Comparison of ENCODE assay signal across 9 cellular contexts in the genomic region with DNA sequence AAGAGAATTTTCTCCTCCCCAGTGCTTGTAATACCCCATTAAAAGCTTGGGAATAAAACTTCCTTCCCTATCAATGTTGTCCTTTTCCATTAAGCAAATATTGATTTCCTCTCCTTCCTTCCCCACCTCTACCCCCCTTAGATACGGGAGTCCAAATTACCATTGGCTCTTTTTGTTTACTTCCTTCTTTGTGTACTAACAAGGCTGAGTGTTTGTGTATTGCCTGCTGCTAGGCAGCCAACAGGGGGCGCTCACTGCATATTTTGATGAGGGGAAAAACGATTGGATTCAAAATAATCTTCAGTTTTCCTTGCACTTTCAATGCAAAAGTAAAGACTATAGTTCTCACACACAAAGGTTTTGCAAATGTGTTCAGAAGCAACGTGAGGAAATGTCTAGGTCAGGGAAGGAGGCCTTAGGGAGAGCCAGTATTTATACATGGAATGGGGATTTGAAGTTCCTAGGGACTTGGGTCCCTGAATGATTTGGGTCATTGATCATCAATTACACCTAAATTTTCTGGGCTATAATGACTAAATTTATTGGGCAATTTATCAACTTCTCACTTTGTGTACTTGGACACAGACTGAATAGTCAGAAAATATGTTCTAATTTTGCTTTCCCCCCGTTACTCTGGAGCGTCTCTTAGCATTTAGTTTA. TPM values are rescaled to one million over a fixed set of nuclear protein-coding genes. Genes with fewer than 3 reads are reported as not detected.
A peak's percentile ranks its signal among the peaks of the same experiment; 100 is the strongest.
DNase-seq lines count a peak whose midpoint lies in the region; ATAC-seq, FAIRE-seq and TF ChIP-seq lines count a peak whose summit lies in the region.
"Had no signal": no experiment of that assay in that cellular context is flagged by ENCODE, and none has a peak within 500 bp of the region (broad histone marks: within the 10 kb centered on the region; RNA-seq: fewer than 3 reads in every experiment).

No MANE protein-coding gene starts in this region.

- peak overlapping the region; percentile 28 for H2AFZ ChIP-seq in KMS-11 (ENCODE audit: low read depth)

- no peak for FAIRE-seq in small intestine (lab: Jason Lieb, UNC)

- peak; percentile 99 for TF ChIP-seq CTCF in KMS-11 (conservative IDR thresholded peaks at IDR 0.05; ENCODE audit: low read depth, low read length)

- H3K4me3 Mint-ChIP-seq in activated naive CD8-positive, alpha-beta T cell treated with anti-CD3 and anti-CD28 coated beads, Interleukin-2, amount 50 U/mL, for 24 hours = no peak overlapping the region
- no peak overlapping the region for H3K4me3 Mint-ChIP-seq in stimulated activated naive B cell treated with anti-CD40 and anti-IgM and Interleukin-4, amounts not matched to agents 10 μg/mL and 1 μg/mL and 100 μg/mL, for 72 hours

- H3K36me3 ChIP-seq in KMS-11 (ENCODE audit: insufficient read depth) (no peaks in the 10 kb centered on the region), small intestine (ENCODE audit: control insufficient read depth in 2 of 2, insufficient read depth in 2 of 2, low read length in 2 of 2) (no peaks in the 10 kb centered on the region)

- no peaks in the 10 kb centered on the region for H3K9me3 ChIP-seq in small intestine (ENCODE audit: control insufficient read depth, low read depth)

- ATAC-seq in GM21515 (IDR thresholded peaks at IDR 0.05; ENCODE audit: unreplicated experiment) = peak; percentile 93
- ATAC-seq in activated naive CD8-positive, alpha-beta T cell treated with anti-CD3 and anti-CD28 coated beads, Interleukin-2, amount 50 U/mL, for 24 hours = no peak
- ATAC-seq in stimulated activated naive B cell treated with anti-CD40 and anti-IgM and Interleukin-4, amounts not matched to agents 10 μg/mL and 1 μg/mL and 100 μg/mL, for 72 hours (replicated peaks) = no peak

- peaks cover 7% of the 10 kb centered on the region for H3K27me3 Mint-ChIP-seq in activated naive CD8-positive, alpha-beta T cell treated with anti-CD3 and anti-CD28 coated beads, Interleukin-2, amount 50 U/mL, for 24 hours
- H3K27me3 Mint-ChIP-seq in stimulated activated naive B cell treated with anti-CD40 and anti-IgM and Interleukin-4, amounts not matched to agents 10 μg/mL and 1 μg/mL and 100 μg/mL, for 72 hours = peaks cover 0 to 4% of the 10 kb centered on the region in 2 donors

- H4K20me1 ChIP-seq in KMS-11 (ENCODE audit: insufficient read depth) = no peaks in the 10 kb centered on the region

- H3K4me2 ChIP-seq in KMS-11 = no peak overlapping the region

- DNase-seq in DMS79 (lab: John Stamatoyannopoulos, UW) (peak; percentile 3), RPMI7951 (ENCODE audit: low read depth) (peak; percentile 46), hepatic stellate cell (ENCODE audit: low spot score) (peak; percentile 4), small intestine (peak; percentile 59)
- peak; percentile 67 for DNase-seq in activated naive CD8-positive, alpha-beta T cell treated with anti-CD3 and anti-CD28 coated beads, Interleukin-2, amount 50 U/mL, for 24 hours
- no peak for DNase-seq in stimulated activated naive B cell treated with anti-CD40 and anti-IgM and Interleukin-4, amounts not matched to agents 10 μg/mL and 1 μg/mL and 100 μg/mL, for 72 hours

- H3K27ac ChIP-seq in KMS-11 = no peak overlapping the region
- H3K27ac ChIP-seq in small intestine (ENCODE audit: low read depth in 1 of 2, low read length in 1 of 2) = no peak overlapping the region

- H3K27me3 ChIP-seq in KMS-11 (ENCODE audit: insufficient read depth, low read depth) = no peaks in the 10 kb centered on the region
- peaks cover 0 to 3% of the 10 kb centered on the region in 2 donors for H3K27me3 ChIP-seq in small intestine (ENCODE audit: control insufficient read depth in 2 of 2, insufficient read depth in 2 of 2, low read length in 2 of 2)

- H3K4me1 ChIP-seq in KMS-11 (ENCODE audit: low read depth, poor library complexity, severe bottlenecking) (no peaks in the 10 kb centered on the region), small intestine (ENCODE audit: control insufficient read depth in 2 of 2, insufficient read depth in 1 of 2, low read depth in 1 of 2, low read length in 1 of 2) (no peaks in the 10 kb centered on the region)

- WGBS in small intestine, 3 donors = 33 to 34% (median 33%) methylated on average over 6 of the region's 6 CpGs

- no peaks in the 10 kb centered on the region for H3K79me2 ChIP-seq in KMS-11 (ENCODE audit: insufficient read depth, low read depth)

- H3K4me3 ChIP-seq in KMS-11 (IDR thresholded peaks at IDR 0.05; ENCODE audit: insufficient read depth, low read depth, low read length) = no peak overlapping the region
- no peak overlapping the region for H3K4me3 ChIP-seq in small intestine (ENCODE audit: low read depth in 1 of 2, low read length in 2 of 2)

- H3K9me3 Mint-ChIP-seq in activated naive CD8-positive, alpha-beta T cell treated with anti-CD3 and anti-CD28 coated beads, Interleukin-2, amount 50 U/mL, for 24 hours = no peaks in the 10 kb centered on the region
- no peaks in the 10 kb centered on the region for H3K9me3 Mint-ChIP-seq in stimulated activated naive B cell treated with anti-CD40 and anti-IgM and Interleukin-4, amounts not matched to agents 10 μg/mL and 1 μg/mL and 100 μg/mL, for 72 hours
- H3K9me3 Mint-ChIP-seq: activated naive CD4-positive, alpha-beta T cell treated with anti-CD3 and anti-CD28 coated beads, Interleukin-2, amount 50 U/mL, for 72 hours had no signal

- no peak overlapping the region for H3K27ac Mint-ChIP-seq in activated naive CD8-positive, alpha-beta T cell treated with anti-CD3 and anti-CD28 coated beads, Interleukin-2, amount 50 U/mL, for 24 hours
- H3K27ac Mint-ChIP-seq in stimulated activated naive B cell treated with anti-CD40 and anti-IgM and Interleukin-4, amounts not matched to agents 10 μg/mL and 1 μg/mL and 100 μg/mL, for 72 hours = no peak overlapping the region
- H3K27ac Mint-ChIP-seq: activated naive CD4-positive, alpha-beta T cell treated with anti-CD3 and anti-CD28 coated beads, Interleukin-2, amount 50 U/mL, for 72 hours had no signal

- no peak overlapping the region for H3K9ac ChIP-seq in KMS-11

- no peaks in the 10 kb centered on the region for H3K4me1 Mint-ChIP-seq in activated naive CD8-positive, alpha-beta T cell treated with anti-CD3 and anti-CD28 coated beads, Interleukin-2, amount 50 U/mL, for 24 hours
- H3K4me1 Mint-ChIP-seq in stimulated activated naive B cell treated with anti-CD40 and anti-IgM and Interleukin-4, amounts not matched to agents 10 μg/mL and 1 μg/mL and 100 μg/mL, for 72 hours = peaks cover 3 to 11% of the 10 kb centered on the region in 2 donors

- H3K36me3 Mint-ChIP-seq in activated naive CD8-positive, alpha-beta T cell treated with anti-CD3 and anti-CD28 coated beads, Interleukin-2, amount 50 U/mL, for 24 hours (ENCODE audit: low read depth) = no peaks in the 10 kb centered on the region
- no peaks in the 10 kb centered on the region for H3K36me3 Mint-ChIP-seq in stimulated activated naive B cell treated with anti-CD40 and anti-IgM and Interleukin-4, amounts not matched to agents 10 μg/mL and 1 μg/mL and 100 μg/mL, for 72 hours
- H3K36me3 Mint-ChIP-seq: activated naive CD4-positive, alpha-beta T cell treated with anti-CD3 and anti-CD28 coated beads, Interleukin-2, amount 50 U/mL, for 72 hours had no signal

RNA-seq across cellular contexts. Expression of a gene that starts 23.6 kb away (rescaled TPM):
- 27.2 and 47.6 TPM in 2 replicates for total RNA-seq in RPMI7951 (2014; rRNA removed; shearing (Covaris generic))
- polyA plus RNA-seq in small intestine = 10 to 100 TPM in 2 of 3 donors, 1 to 10 TPM in 1; 8.6 to 16.8 (median 12.1) TPM

RNA-seq across cellular contexts. Expression of a gene that starts 45.1 kb away (rescaled TPM):
- total RNA-seq in RPMI7951 (2014; rRNA removed; shearing (Covaris generic)) = not detected in 2 replicates
- not detected for polyA plus RNA-seq in small intestine
